ENCODE assay signal across 21 cellular contexts in the genomic region with DNA sequence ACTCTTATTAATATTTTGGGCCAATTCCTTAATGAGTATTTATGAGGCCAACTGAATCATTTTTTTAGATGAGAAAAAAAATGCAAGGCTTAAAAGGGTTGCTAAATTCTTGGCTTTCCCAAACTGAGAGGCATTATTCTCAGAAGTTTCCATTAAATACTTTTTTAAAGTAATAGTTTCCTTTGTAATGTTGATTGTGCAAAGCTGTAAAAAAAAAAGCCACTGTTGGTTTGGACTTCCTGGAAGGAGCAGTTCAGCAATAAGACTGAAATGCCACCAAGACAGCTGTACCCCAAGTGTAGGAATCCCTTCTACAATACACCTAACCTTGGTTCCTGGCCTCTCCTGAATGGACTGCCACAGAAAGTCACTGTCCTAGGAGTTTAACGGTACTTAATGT.
DNase-seq lines count a peak whose midpoint lies in the region; ATAC-seq, FAIRE-seq and TF ChIP-seq lines count a peak whose summit lies in the region.
"Had no signal": no experiment of that assay in that cellular context is flagged by ENCODE, and none has a peak within 500 bp of the region (broad histone marks: within the 10 kb centered on the region; RNA-seq: fewer than 3 reads in every experiment).

No MANE protein-coding gene starts in this region.

- H3K4me3 ChIP-seq in heart right ventricle (no peak overlapping the region), right atrium auricular region (no peak overlapping the region), astrocyte (ENCODE audit: insufficient read depth, low read depth, low read length) (no peak overlapping the region), left lung (no peak overlapping the region), upper lobe of right lung (no peak overlapping the region)
- H3K4me3 ChIP-seq in CD8-positive, alpha-beta T cell (ENCODE audit: low read depth, low read length): no peak overlapping the region

- CTCF ChIA-PET in CD8-positive, alpha-beta T cell (lab: Charles Lee): no interaction called here

- WGBS in heart right ventricle, 2 donors: 78 to 97% methylated on average over 1 of the region's 1 CpG

- intact Hi-C loops in heart right ventricle (cut with DNase I) (loop anchor here in 2 of 10 donors (2.0 to 10.0 kb wide), 2 partner anchors 53 to 89 kb away; no protein-coding TSS in a partner anchor), left lung (cut with DNase I) (no loop called here), upper lobe of right lung (cut with DNase I) (no loop called here)
- intact Hi-C loops in CD8-positive, alpha-beta T cell (cut with DNase I, micrococcal nuclease): no loop called here

- H3K79me2 ChIP-seq in astrocyte (ENCODE audit: insufficient read depth, low read length): no peaks in the 10 kb centered on the region

- H3K36me3 Mint-ChIP-seq in astrocyte (ENCODE audit: low read depth, unreplicated experiment): peaks cover 3% of the 10 kb centered on the region
- no peaks in the 10 kb centered on the region for H3K36me3 Mint-ChIP-seq in CD8-positive, alpha-beta T cell
- H3K36me3 Mint-ChIP-seq: activated CD4-positive, alpha-beta memory T cell treated with anti-CD3 and anti-CD28 coated beads for 36 hours; IgD-negative memory B cell had no signal

- no peak overlapping the region for H3K9ac ChIP-seq in astrocyte (ENCODE audit: low read length)

- no peaks in the 10 kb centered on the region for H4K20me1 ChIP-seq in astrocyte (ENCODE audit: insufficient read depth, low read length)

- H3K36me3 ChIP-seq in heart right ventricle (peaks cover 0 to 9% (median 0%) of the 10 kb centered on the region in 9 donors), right atrium auricular region (no peaks in the 10 kb centered on the region), astrocyte (ENCODE audit: insufficient read depth, low read length) (no peaks in the 10 kb centered on the region), left lung (no peaks in the 10 kb centered on the region), upper lobe of right lung (no peaks in the 10 kb centered on the region)
- no peaks in the 10 kb centered on the region for H3K36me3 ChIP-seq in CD8-positive, alpha-beta T cell (ENCODE audit: insufficient read depth, low read length)

- peaks cover 2% of the 10 kb centered on the region for H3K9me3 Mint-ChIP-seq in astrocyte (ENCODE audit: unreplicated experiment)
- H3K9me3 Mint-ChIP-seq in CD8-positive, alpha-beta T cell: no peaks in the 10 kb centered on the region
- H3K9me3 Mint-ChIP-seq: activated CD4-positive, alpha-beta memory T cell treated with anti-CD3 and anti-CD28 coated beads for 36 hours; central memory CD8-positive, alpha-beta T cell; IgD-negative memory B cell had no signal

- H3K27ac Mint-ChIP-seq in astrocyte (ENCODE audit: unreplicated experiment): no peak overlapping the region
- H3K27ac Mint-ChIP-seq in CD8-positive, alpha-beta T cell: no peak overlapping the region
- H3K27ac Mint-ChIP-seq: activated CD4-positive, alpha-beta memory T cell treated with anti-CD3 and anti-CD28 coated beads for 36 hours; IgD-negative memory B cell had no signal

- TF ChIP-seq CTCF in heart right ventricle (IDR thresholded peaks at IDR 0.05) (no peak), right atrium auricular region (IDR thresholded peaks at IDR 0.05) (no peak), astrocyte (IDR thresholded peaks at IDR 0.05; ENCODE audit: insufficient read depth, low read depth, low read length) (no peak), left lung (IDR thresholded peaks at IDR 0.05) (no peak), upper lobe of right lung (IDR thresholded peaks at IDR 0.05) (no peak)
- TF ChIP-seq CTCF in CD8-positive, alpha-beta T cell (IDR thresholded peaks at IDR 0.05): no peak

- no peak overlapping the region for H3K4me3 Mint-ChIP-seq in astrocyte (ENCODE audit: unreplicated experiment)
- no peak overlapping the region for H3K4me3 Mint-ChIP-seq in CD8-positive, alpha-beta T cell
- H3K4me3 Mint-ChIP-seq: activated CD4-positive, alpha-beta memory T cell treated with anti-CD3 and anti-CD28 coated beads for 36 hours; CD14-positive monocyte; central memory CD8-positive, alpha-beta T cell; IgD-negative memory B cell had no signal

- no peak overlapping the region for H2AFZ ChIP-seq in astrocyte (ENCODE audit: low read depth, low read length)

- peaks cover 14% of the 10 kb centered on the region for H3K4me1 Mint-ChIP-seq in astrocyte (ENCODE audit: low read depth, unreplicated experiment)
- H3K4me1 Mint-ChIP-seq in CD8-positive, alpha-beta T cell (ENCODE audit: low read depth): no peaks in the 10 kb centered on the region
- H3K4me1 Mint-ChIP-seq: central memory CD8-positive, alpha-beta T cell; IgD-negative memory B cell had no signal

- H3K4me2 ChIP-seq in astrocyte (ENCODE audit: low read length): peak overlapping the region; percentile 45

- H3K9me3 ChIP-seq in heart right ventricle (no peaks in the 10 kb centered on the region), right atrium auricular region (no peaks in the 10 kb centered on the region), astrocyte (ENCODE audit: insufficient read depth, low read depth, low read length) (no peaks in the 10 kb centered on the region), left lung (no peaks in the 10 kb centered on the region), upper lobe of right lung (no peaks in the 10 kb centered on the region)
- no peaks in the 10 kb centered on the region for H3K9me3 ChIP-seq in CD8-positive, alpha-beta T cell (ENCODE audit: low read length)

- no peak for FAIRE-seq in astrocyte (lab: Jason Lieb, UNC)
- FAIRE-seq: D721Med, H54, urothelium cell line had no signal

- no peaks in the 10 kb centered on the region for H3K27me3 ChIP-seq in heart right ventricle
- no peaks in the 10 kb centered on the region for H3K27me3 ChIP-seq in right atrium auricular region
- no peaks in the 10 kb centered on the region for H3K27me3 ChIP-seq in astrocyte (ENCODE audit: insufficient read depth, low read length)
- H3K27me3 ChIP-seq in left lung: no peaks in the 10 kb centered on the region
- H3K27me3 ChIP-seq in upper lobe of right lung: no peaks in the 10 kb centered on the region
- H3K27me3 ChIP-seq in CD8-positive, alpha-beta T cell (ENCODE audit: insufficient read depth, low read length): no peaks in the 10 kb centered on the region

- no peak for TF ChIP-seq POLR2A in erythroblast (IDR thresholded peaks at IDR 0.05; ENCODE audit: low read length)

- no peaks in the 10 kb centered on the region for H3K27me3 Mint-ChIP-seq in astrocyte (ENCODE audit: low read depth, unreplicated experiment)
- H3K27me3 Mint-ChIP-seq in CD8-positive, alpha-beta T cell (ENCODE audit: low read depth): no peaks in the 10 kb centered on the region
- H3K27me3 Mint-ChIP-seq: activated CD4-positive, alpha-beta memory T cell treated with anti-CD3 and anti-CD28 coated beads for 36 hours; central memory CD8-positive, alpha-beta T cell had no signal

- H3K27ac ChIP-seq in heart right ventricle: peak overlapping the region in 7 of 10 donors; percentile 12 to 83 (median 47)
- peak overlapping the region in 1 of 2 donors; percentile 35 for H3K27ac ChIP-seq in right atrium auricular region
- H3K27ac ChIP-seq in astrocyte (ENCODE audit: low read depth, low read length): peak overlapping the region; percentile 74
- peak overlapping the region; percentile 31 to 58 for H3K27ac ChIP-seq in left lung
- H3K27ac ChIP-seq in upper lobe of right lung: peak overlapping the region; percentile 33
- H3K27ac ChIP-seq in CD8-positive, alpha-beta T cell (ENCODE audit: low read depth, low read length): no peak overlapping the region

- H3K4me1 ChIP-seq in heart right ventricle: peaks cover under 1 to 65% (median 23%) of the 10 kb centered on the region in 9 donors
- H3K4me1 ChIP-seq in right atrium auricular region: peaks cover 0 to 8% of the 10 kb centered on the region in 2 donors
- peaks cover 55% of the 10 kb centered on the region for H3K4me1 ChIP-seq in astrocyte (ENCODE audit: insufficient read depth, low read length)
- peaks cover 10 to 21% of the 10 kb centered on the region in 2 donors for H3K4me1 ChIP-seq in left lung
- peaks cover 25% of the 10 kb centered on the region for H3K4me1 ChIP-seq in upper lobe of right lung
- no peaks in the 10 kb centered on the region for H3K4me1 ChIP-seq in CD8-positive, alpha-beta T cell (ENCODE audit: insufficient read depth, low read length)

- DNase-seq in heart right ventricle: no peak
- no peak for DNase-seq in right atrium auricular region (ENCODE audit: low spot score)
- no peak for DNase-seq in astrocyte (ENCODE audit: low read depth)
- DNase-seq in left lung: no peak
- DNase-seq in upper lobe of right lung: no peak
- DNase-seq in erythroblast (lab: John Stamatoyannopoulos, UW): no peak
- DNase-seq in CD8-positive, alpha-beta T cell: no peak
- no peak for DNase-seq in DMS53 (lab: John Stamatoyannopoulos, UW)
- DNase-seq: activated CD4-positive, alpha-beta memory T cell treated with anti-CD3 and anti-CD28 coated beads for 36 hours; activated gamma-delta T cell; amygdala; NCI-H1694; NCI-H526 treated with DMSO at 0.1 percent for 48 hours; stimulated activated CD4-positive, alpha-beta T cell treated with anti-CD3 and anti-CD28 coated beads, Interleukin-15, amount 100 ng/mL, for 24 hours; T-helper 9 cell had no signal

- POLR2A ChIA-PET in CD8-positive, alpha-beta T cell (lab: Charles Lee): no interaction called here

- ATAC-seq in heart right ventricle (peak in 1 of 8 donors; percentile 28), left lung (peak; percentile 22), upper lobe of right lung (no peak)
- ATAC-seq in CD8-positive, alpha-beta T cell: no peak
